In genomic region chr15:34952481-34952880, GRCh38 we compare ENCODE assay signal across 25 cellular contexts.
"Had no signal": no experiment of that assay in that cellular context is flagged by ENCODE, and none has a peak within 500 bp of the region (broad histone marks: within the 10 kb centered on the region; RNA-seq: fewer than 3 reads in every experiment).

No MANE protein-coding gene starts in this region.

- H3K4me3 ChIP-seq: gastrocnemius medialis, left ventricle myocardium inferior, right lobe of liver, SK-N-MC, skin epidermis, tibial artery had no signal

- H3K27ac Mint-ChIP-seq: activated naive CD4-positive, alpha-beta T cell treated with anti-CD3 and anti-CD28 coated beads, Interleukin-2, amount 50 U/mL, for 24 hours; activated T-helper 1 cell treated with anti-CD3 and anti-CD28 coated beads, Interleukin-12 subunit alpha, Interleukin-12 subunit beta, Interleukin-2, Interleukin-4 antibody, amounts not matched to agents 30 ng/mL and 10 ng/mL and 1 ng/mL, durations not matched to agents 14 hours and 24 hours and 36 hours; nephron progenitor cell; stimulated activated effector memory CD8-positive, alpha-beta T cell treated with anti-CD3 and anti-CD28 coated beads, Interleukin-12 subunit alpha, Interleukin-12 subunit beta, amount 100 ng/mL, for 72 hours; stimulated activated naive CD8-positive, alpha-beta T cell treated with anti-CD3 and anti-CD28 coated beads, Interleukin-15, amount 100 ng/mL, for 72 hours; T-cell; T-helper 2 cell treated with Interferon-gamma antibody and Interleukin-4, amounts not matched to agents 5 μg/mL and 100 μg/mL, for 36 hours had no signal

- H3K4me1 ChIP-seq: gastrocnemius medialis, parathyroid adenoma, right lobe of liver had no signal

- H3K27ac ChIP-seq: gastrocnemius medialis, left ventricle myocardium inferior, parathyroid adenoma, right lobe of liver, SK-N-MC, skin epidermis, tibial artery, WERI-Rb-1 had no signal

- H3K9ac ChIP-seq: parathyroid adenoma had no signal

- H3K4me3 Mint-ChIP-seq: activated naive CD4-positive, alpha-beta T cell treated with anti-CD3 and anti-CD28 coated beads, Interleukin-2, amount 50 U/mL, for 24 hours; activated T-helper 1 cell treated with anti-CD3 and anti-CD28 coated beads, Interleukin-12 subunit alpha, Interleukin-12 subunit beta, Interleukin-2, Interleukin-4 antibody, amounts not matched to agents 30 ng/mL and 10 ng/mL and 1 ng/mL, durations not matched to agents 14 hours and 24 hours and 36 hours; nephron progenitor cell; stimulated activated effector memory CD8-positive, alpha-beta T cell treated with anti-CD3 and anti-CD28 coated beads, Interleukin-12 subunit alpha, Interleukin-12 subunit beta, amount 100 ng/mL, for 72 hours; stimulated activated naive CD8-positive, alpha-beta T cell treated with anti-CD3 and anti-CD28 coated beads, Interleukin-15, amount 100 ng/mL, for 72 hours; T-cell; T-helper 2 cell treated with Interferon-gamma antibody and Interleukin-4, amounts not matched to agents 5 μg/mL and 100 μg/mL, for 36 hours had no signal

- ATAC-seq: gastrocnemius medialis; right lobe of liver; stimulated activated effector memory CD8-positive, alpha-beta T cell treated with anti-CD3 and anti-CD28 coated beads, Interleukin-12 subunit alpha, Interleukin-12 subunit beta, amount 100 ng/mL, for 72 hours; stimulated activated naive CD8-positive, alpha-beta T cell treated with anti-CD3 and anti-CD28 coated beads, Interleukin-15, amount 100 ng/mL, for 72 hours; T-cell had no signal

- H3K9me3 Mint-ChIP-seq: activated naive CD4-positive, alpha-beta T cell treated with anti-CD3 and anti-CD28 coated beads, Interleukin-2, amount 50 U/mL, for 24 hours; activated T-helper 1 cell treated with anti-CD3 and anti-CD28 coated beads, Interleukin-12 subunit alpha, Interleukin-12 subunit beta, Interleukin-2, Interleukin-4 antibody, amounts not matched to agents 30 ng/mL and 10 ng/mL and 1 ng/mL, durations not matched to agents 14 hours and 24 hours and 36 hours; stimulated activated effector memory CD8-positive, alpha-beta T cell treated with anti-CD3 and anti-CD28 coated beads, Interleukin-12 subunit alpha, Interleukin-12 subunit beta, amount 100 ng/mL, for 72 hours; stimulated activated naive CD8-positive, alpha-beta T cell treated with anti-CD3 and anti-CD28 coated beads, Interleukin-15, amount 100 ng/mL, for 72 hours; T-cell; T-helper 2 cell treated with Interferon-gamma antibody and Interleukin-4, amounts not matched to agents 5 μg/mL and 100 μg/mL, for 36 hours had no signal

- H3K27me3 ChIP-seq: gastrocnemius medialis, right lobe of liver, tibial artery had no signal

- H2AFZ ChIP-seq: parathyroid adenoma had no signal

- H3K9me3 ChIP-seq: gastrocnemius medialis, left ventricle myocardium inferior, right lobe of liver, tibial artery had no signal

- H3K4me1 Mint-ChIP-seq: nephron progenitor cell; stimulated activated effector memory CD8-positive, alpha-beta T cell treated with anti-CD3 and anti-CD28 coated beads, Interleukin-12 subunit alpha, Interleukin-12 subunit beta, amount 100 ng/mL, for 72 hours; stimulated activated naive CD8-positive, alpha-beta T cell treated with anti-CD3 and anti-CD28 coated beads, Interleukin-15, amount 100 ng/mL, for 72 hours had no signal

- H3K79me2 ChIP-seq: parathyroid adenoma had no signal

- DNase-seq: activated CD4-positive, alpha-beta T cell treated with anti-CD3 and anti-CD28 coated beads, Interleukin-2, amount 50 U/mL, for 1 hour; activated CD4-positive, CD25-positive, alpha-beta regulatory T cell treated with anti-CD3 and anti-CD28 coated beads, Interleukin-2, amount 50 U/mL, for 72 hours; activated CD8-positive, alpha-beta memory T cell treated with anti-CD3 and anti-CD28 coated beads for 24 hours; activated CD8-positive, alpha-beta memory T cell treated with anti-CD3 and anti-CD28 coated beads, Interleukin-2, amount 50 U/mL, for 48 hours; activated gamma-delta T cell treated with Interleukin-2 at 50 U/mL for 16 hours; cerebellar nuclear complex; cortex of kidney; gastrocnemius medialis; hippocampal formation; left ventricle myocardium inferior; midbrain; nephron progenitor cell; right lobe of liver; stimulated activated CD4-positive, alpha-beta T cell treated with anti-CD3 and anti-CD28 coated beads, Interleukin-1b, Interleukin-23, amount 100 ng/mL, for 48 hours; stimulated activated naive CD8-positive, alpha-beta T cell treated with anti-CD3 and anti-CD28 coated beads, Interleukin-15, amount 100 ng/mL, for 72 hours; T-cell; tibial artery; WERI-Rb-1 had no signal

- H3K27me3 Mint-ChIP-seq: activated naive CD4-positive, alpha-beta T cell treated with anti-CD3 and anti-CD28 coated beads, Interleukin-2, amount 50 U/mL, for 24 hours; stimulated activated naive CD8-positive, alpha-beta T cell treated with anti-CD3 and anti-CD28 coated beads, Interleukin-15, amount 100 ng/mL, for 72 hours; T-cell had no signal
